ENCODE assay signal across 17 cellular contexts in genomic region chr18:47683774-47684173, GRCh38.
"Had no signal": no experiment of that assay in that cellular context is flagged by ENCODE, and none has a peak within 500 bp of the region (broad histone marks: within the 10 kb centered on the region; RNA-seq: fewer than 3 reads in every experiment).

No MANE protein-coding gene starts in this region.

- DNase-seq: activated CD4-positive, alpha-beta T cell treated with anti-CD3 and anti-CD28 coated beads, Interleukin-2, amount 10 ng/mL, durations not matched to agents 7 days and 5 days; activated CD4-positive, CD25-positive, alpha-beta regulatory T cell treated with anti-CD3 and anti-CD28 coated beads, Interleukin-2, amount 50 U/mL, for 72 hours; activated CD8-positive, alpha-beta T cell treated with anti-CD3 and anti-CD28 coated beads, Interleukin-2, amount 10 ng/mL, durations not matched to agents 7 days and 5 days; activated T-cell treated with anti-CD3 and anti-CD28 coated beads, Interleukin-2, amount 50 U/mL, for 24 hours; aorta; central memory CD4-positive, alpha-beta T cell; dorsolateral prefrontal cortex; effector memory CD8-positive, alpha-beta T cell; esophagus squamous epithelium; heart left ventricle; left ventricle myocardium inferior; stimulated activated CD4-positive, alpha-beta T cell treated with anti-CD3 and anti-CD28 coated beads, Interleukin-2, amount 100 ng/mL, for 48 hours; stimulated activated CD8-positive, alpha-beta memory T cell treated with anti-CD3 and anti-CD28 coated beads, Interleukin-4, amount 100 ng/mL, for 48 hours; stimulated activated naive CD4-positive, alpha-beta T cell treated with Interleukin-2 at 50 U/mL for 16 hours; T-cell; upper lobe of left lung; WERI-Rb-1 had no signal
